24 cellular contexts compared by ENCODE assay signal in the genomic region with DNA sequence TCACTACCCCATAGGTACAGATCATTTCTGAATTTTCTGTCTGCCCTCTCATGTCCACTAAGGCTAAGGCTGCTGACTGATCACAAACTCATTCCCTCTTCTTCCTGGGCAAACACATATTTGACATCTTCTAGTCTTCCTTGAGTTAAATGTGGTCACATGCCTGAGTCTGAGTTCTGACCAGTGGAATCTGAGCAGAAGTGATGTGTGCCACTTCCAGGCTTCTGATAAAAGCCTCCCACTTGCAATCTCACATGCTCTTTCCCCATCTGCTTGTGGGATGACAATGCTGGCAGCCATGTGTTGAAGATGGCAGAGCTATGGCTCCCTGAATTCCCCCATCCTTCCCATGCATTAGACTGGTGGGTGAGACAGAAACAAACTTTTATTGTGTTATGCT.
"Had no signal": no experiment of that assay in that cellular context is flagged by ENCODE, and none has a peak within 500 bp of the region (broad histone marks: within the 10 kb centered on the region; RNA-seq: fewer than 3 reads in every experiment).

No MANE protein-coding gene starts in this region.

- H3K9me3 ChIP-seq: breast epithelium, MG63 had no signal

- DNase-seq: activated B cell treated with CpG ODN at 0.5 μM for 24 hours; activated CD4-positive, alpha-beta memory T cell treated with anti-CD3 and anti-CD28 coated beads for 36 hours; activated CD4-positive, alpha-beta T cell treated with anti-CD3 and anti-CD28 coated beads, Interleukin-2, amount 10 ng/mL, durations not matched to agents 7 days and 5 days; activated CD8-positive, alpha-beta memory T cell treated with anti-CD3 and anti-CD28 coated beads for 24 hours; activated gamma-delta T cell; activated naive CD4-positive, alpha-beta T cell treated with anti-CD3 and anti-CD28 coated beads, Interleukin-2, amount 50 U/mL, for 16 hours; activated naive CD8-positive, alpha-beta T cell treated with anti-CD3 and anti-CD28 coated beads, Interleukin-2, amount 10 ng/mL, durations not matched to agents 7 days and 5 days; activated T-cell treated with anti-CD3 and anti-CD28 coated beads, Interleukin-2, amount 50 U/mL, for 4 hours; aorta; caudate nucleus; MG63; MV-4-11; NCI-H1092 treated with DMSO at 0.1 percent for 48 hours; NCI-H1436; NCI-H1694 treated with DMSO at 0.1 percent for 48 hours; NCI-H2029 treated with DMSO at 0.1 percent for 48 hours; NCI-H345; NCI-H510A; NCI-H526 treated with DMSO at 0.1 percent for 48 hours; PC-3; SHP77 treated with DMSO at 0.1 percent for 48 hours had no signal

- H3K36me3 ChIP-seq: breast epithelium, MG63 had no signal

- ATAC-seq: activated T-cell treated with anti-CD3 and anti-CD28 coated beads, Interleukin-2, amount 50 U/mL, for 4 hours; activated T-helper 17 cell treated with anti-CD3 and anti-CD28 coated beads, Interleukin-2, amount 50 U/mL, for 72 hours; PC-3 had no signal

- H3K27me3 ChIP-seq: breast epithelium, MG63 had no signal

- H3K4me3 ChIP-seq: breast epithelium, MG63 had no signal

- FAIRE-seq: RCC 7860 had no signal
